ENCODE assay signal across 10 cellular contexts in the genomic region with DNA sequence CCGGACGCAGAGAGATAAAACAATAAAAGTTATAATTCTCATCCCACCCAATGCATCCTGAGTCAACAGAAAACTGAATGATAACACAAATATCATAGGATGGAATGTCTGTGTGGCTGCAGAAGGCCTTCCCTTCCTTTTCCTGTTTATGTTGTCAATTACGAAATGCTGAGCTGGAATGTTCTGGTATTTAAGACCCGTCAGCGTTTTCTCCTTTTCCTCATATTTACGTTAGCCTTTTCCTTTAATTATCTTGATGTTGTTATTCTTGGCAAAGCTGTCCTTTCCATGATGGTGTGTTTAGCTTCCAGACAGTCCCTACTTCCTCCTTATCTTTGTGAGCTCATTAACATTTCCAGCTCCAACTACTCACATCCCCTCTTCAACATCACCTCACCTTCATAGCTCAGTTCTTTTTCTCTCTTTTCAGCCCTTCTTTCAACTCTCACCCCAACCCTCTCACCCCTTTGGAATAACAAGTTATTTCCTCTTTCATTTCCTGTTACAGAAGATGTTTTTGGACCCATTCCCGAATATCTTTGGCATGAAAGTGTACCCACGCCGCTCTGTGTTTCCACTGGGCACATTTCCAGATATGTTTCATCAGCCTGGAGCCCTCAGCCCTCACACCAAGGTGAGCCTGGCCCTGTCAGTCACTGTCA.
A peak's percentile ranks its signal among the peaks of the same experiment; 100 is the strongest.
DNase-seq lines count a peak whose midpoint lies in the region; ATAC-seq, FAIRE-seq and TF ChIP-seq lines count a peak whose summit lies in the region.
"Had no signal": no experiment of that assay in that cellular context is flagged by ENCODE, and none has a peak within 500 bp of the region (broad histone marks: within the 10 kb centered on the region; RNA-seq: fewer than 3 reads in every experiment).

No MANE protein-coding gene starts in this region.

- no peaks in the 10 kb centered on the region for H4K20me1 ChIP-seq in HCT116 (ENCODE audit: insufficient read depth)
- H4K20me1 ChIP-seq in fibroblast of lung (ENCODE audit: control insufficient read depth, extremely low read depth, insufficient read depth, low read length): no peaks in the 10 kb centered on the region

- POLR2A ChIA-PET in HCT116 (lab: Charles Lee): interaction anchor here (0.7 to 1.7 kb wide), 5 partner anchors 9 to 224 kb away, joined by 3 to 6 read pairs (median 3); a partner anchor contains a TSS

- H3K9me3 ChIP-seq in HCT116 (ENCODE audit: control insufficient read depth in 1 of 2, insufficient read depth in 1 of 2, low read depth in 1 of 2, low read length in 2 of 2) (no peaks in the 10 kb centered on the region), fibroblast of lung (ENCODE audit: control insufficient read depth, insufficient read depth, low read depth, low read length) (no peaks in the 10 kb centered on the region), pancreas (no peaks in the 10 kb centered on the region)

- peaks cover 19 to 37% of the 10 kb centered on the region in 2 experiments for H3K4me1 ChIP-seq in HCT116 (ENCODE audit: control insufficient read depth in 1 of 2, insufficient read depth in 2 of 2, low read length in 2 of 2)
- peaks cover 4% of the 10 kb centered on the region for H3K4me1 ChIP-seq in fibroblast of lung (ENCODE audit: control insufficient read depth, extremely low read depth, insufficient read depth, low read length)
- H3K4me1 ChIP-seq in pancreas: no peaks in the 10 kb centered on the region

- H3K27ac ChIP-seq in HCT116 (ENCODE audit: low read depth, low read length) (peak overlapping the region; percentile 75), fibroblast of lung (ENCODE audit: insufficient read depth, low read length) (peak overlapping the region; percentile 68), pancreas (peak overlapping the region in 2 of 4 donors; percentile 62 to 66)

- intact Hi-C loops in HCT116 (cut with micrococcal nuclease) (loop anchor here (1.0 kb wide), 1 partner anchor 281 kb away; no protein-coding TSS in a partner anchor), pancreas (cut with DNase I) (no loop called here)

- no peaks in the 10 kb centered on the region for H3K9me2 ChIP-seq in HCT116 (ENCODE audit: insufficient read depth)

- H3K4me2 ChIP-seq in HCT116 (ENCODE audit: low read length): peak overlapping the region; percentile 80
- peak overlapping the region; percentile 62 for H3K4me2 ChIP-seq in fibroblast of lung (ENCODE audit: extremely low read depth, insufficient read depth, low read length)

- H2AFZ ChIP-seq in HCT116 (ENCODE audit: low read depth, low read length, poor library complexity, severe bottlenecking) (peak overlapping the region; percentile 88), fibroblast of lung (ENCODE audit: low read length) (peak overlapping the region; percentile 74)

- H3K36me3 ChIP-seq in HCT116 (ENCODE audit: control insufficient read depth in 1 of 2, insufficient read depth in 2 of 2, low read length in 2 of 2) (no peaks in the 10 kb centered on the region), fibroblast of lung (ENCODE audit: control insufficient read depth, insufficient read depth, low read length) (no peaks in the 10 kb centered on the region), pancreas (no peaks in the 10 kb centered on the region)

- no peak for FAIRE-seq in pancreas (lab: Jason Lieb, UNC)

- TF ChIP-seq CTCF in HCT116 (IDR thresholded peaks at IDR 0.05 in 2 of 3, conservative IDR thresholded peaks at IDR 0.05 in 1 of 3; ENCODE audit: borderline replicate concordance in 1 of 3, insufficient read depth in 1 of 3, low read depth in 2 of 3, low read length in 2 of 3) (no peak), fibroblast of lung (conservative IDR thresholded peaks at IDR 0.05 in 1 of 2, IDR thresholded peaks at IDR 0.05 in 1 of 2; ENCODE audit: low read depth in 1 of 2, low read length in 2 of 2) (no peak), pancreas (IDR thresholded peaks at IDR 0.05) (no peak)

- no peaks in the 10 kb centered on the region for H3K27me3 ChIP-seq in HCT116 (ENCODE audit: insufficient read depth, low read length)
- no peaks in the 10 kb centered on the region for H3K27me3 ChIP-seq in fibroblast of lung (ENCODE audit: control insufficient read depth, insufficient read depth, low read length)
- no peaks in the 10 kb centered on the region for H3K27me3 ChIP-seq in pancreas

- CTCF ChIA-PET in HCT116 (lab: Charles Lee): interaction anchor here (1.1 kb wide), 1 partner anchor 442 kb away, joined by 3 read pairs; no protein-coding TSS in a partner anchor

- H3K4me3 ChIP-seq in HCT116 (replicated peaks in 1 of 2; ENCODE audit: low read depth in 1 of 2, low read length in 2 of 2) (peak overlapping the region; percentile 33 to 52), fibroblast of lung (replicated peaks in 1 of 4; ENCODE audit: control extremely low read depth in 1 of 4, insufficient read depth in 1 of 4, low read depth in 3 of 4, low read length in 4 of 4) (no peak overlapping the region), pancreas (no peak overlapping the region)

- WGBS in pancreas, 2 donors: 32 to 42% methylated on average over 9 of the region's 9 CpGs

- RAD21 ChIA-PET in HCT116 (lab: Charles Lee; ENCODE audit: low non-redundant PET in 1 of 2, low total read pairs in 2 of 2, uncharacterized antibody in 2 of 2, unreplicated experiment in 2 of 2): interaction anchor here in 1 of 2 experiments (0.7 kb wide), 2 partner anchors 450 to 672 kb away, joined by 4 to 5 read pairs; no protein-coding TSS in a partner anchor

- H3K9ac ChIP-seq in HCT116 (ENCODE audit: low read length) (no peak overlapping the region), fibroblast of lung (ENCODE audit: insufficient read depth, low read length) (no peak overlapping the region)

- no peaks in the 10 kb centered on the region for H3K79me2 ChIP-seq in HCT116 (ENCODE audit: insufficient read depth, low read length)
- no peaks in the 10 kb centered on the region for H3K79me2 ChIP-seq in fibroblast of lung (ENCODE audit: control insufficient read depth, insufficient read depth, low read length)

- TSS peak; percentile 85 for BruUV-seq in HCT116 (replicated peaks; lab: Mats Ljungman, UMichigan)

- peak; percentile 18; the same call in 1 of the 2 replicates for TF ChIP-seq RAD21 in HCT116 (IDR thresholded peaks at IDR 0.05; ENCODE audit: low read depth)

- DNase-seq in HCT116 (ENCODE audit: low read depth, low spot score) (peak; percentile 90), RKO (ENCODE audit: low spot score) (peak; percentile 14), fibroblast of lung (ENCODE audit: low read depth in 2 of 2) (peak; percentile 86 to 93), pancreas (peak in 3 of 6 donors; percentile 10 to 38 (median 24)), putamen (ENCODE audit: low spot score) (no peak)
- DNase-seq: activated naive CD4-positive, alpha-beta T cell treated with Interleukin-2 at 50 U/mL for 16 hours; stimulated activated CD4-positive, alpha-beta T cell treated with anti-CD3 and anti-CD28 coated beads, Interleukin-2, amount 100 ng/mL, for 24 hours had no signal

- ATAC-seq in HCT116 (peak; percentile 93), pancreas (peak in 3 of 4 donors; percentile 66 to 83 (median 71)), HG02763 (IDR thresholded peaks at IDR 0.05; ENCODE audit: unreplicated experiment) (no peak), GM21390 (IDR thresholded peaks at IDR 0.05; ENCODE audit: unreplicated experiment) (no peak), HG03439 (IDR thresholded peaks at IDR 0.05; ENCODE audit: unreplicated experiment) (no peak)

- TF ChIP-seq POLR2A in HCT116 (IDR thresholded peaks at IDR 0.05; ENCODE audit: borderline replicate concordance, extremely low read depth, insufficient read depth, insufficient read length): no peak

TF ChIP-seq in HCT116, 20 proteins besides CTCF, POLR2A, EP300 and RAD21 (continues in another document):
- TF ChIP-seq EGR1 (IDR thresholded peaks at IDR 0.05; ENCODE audit: low read depth): peak; percentile 23; the same call in 1 of the 2 replicates
- TF ChIP-seq, protein P1, sequence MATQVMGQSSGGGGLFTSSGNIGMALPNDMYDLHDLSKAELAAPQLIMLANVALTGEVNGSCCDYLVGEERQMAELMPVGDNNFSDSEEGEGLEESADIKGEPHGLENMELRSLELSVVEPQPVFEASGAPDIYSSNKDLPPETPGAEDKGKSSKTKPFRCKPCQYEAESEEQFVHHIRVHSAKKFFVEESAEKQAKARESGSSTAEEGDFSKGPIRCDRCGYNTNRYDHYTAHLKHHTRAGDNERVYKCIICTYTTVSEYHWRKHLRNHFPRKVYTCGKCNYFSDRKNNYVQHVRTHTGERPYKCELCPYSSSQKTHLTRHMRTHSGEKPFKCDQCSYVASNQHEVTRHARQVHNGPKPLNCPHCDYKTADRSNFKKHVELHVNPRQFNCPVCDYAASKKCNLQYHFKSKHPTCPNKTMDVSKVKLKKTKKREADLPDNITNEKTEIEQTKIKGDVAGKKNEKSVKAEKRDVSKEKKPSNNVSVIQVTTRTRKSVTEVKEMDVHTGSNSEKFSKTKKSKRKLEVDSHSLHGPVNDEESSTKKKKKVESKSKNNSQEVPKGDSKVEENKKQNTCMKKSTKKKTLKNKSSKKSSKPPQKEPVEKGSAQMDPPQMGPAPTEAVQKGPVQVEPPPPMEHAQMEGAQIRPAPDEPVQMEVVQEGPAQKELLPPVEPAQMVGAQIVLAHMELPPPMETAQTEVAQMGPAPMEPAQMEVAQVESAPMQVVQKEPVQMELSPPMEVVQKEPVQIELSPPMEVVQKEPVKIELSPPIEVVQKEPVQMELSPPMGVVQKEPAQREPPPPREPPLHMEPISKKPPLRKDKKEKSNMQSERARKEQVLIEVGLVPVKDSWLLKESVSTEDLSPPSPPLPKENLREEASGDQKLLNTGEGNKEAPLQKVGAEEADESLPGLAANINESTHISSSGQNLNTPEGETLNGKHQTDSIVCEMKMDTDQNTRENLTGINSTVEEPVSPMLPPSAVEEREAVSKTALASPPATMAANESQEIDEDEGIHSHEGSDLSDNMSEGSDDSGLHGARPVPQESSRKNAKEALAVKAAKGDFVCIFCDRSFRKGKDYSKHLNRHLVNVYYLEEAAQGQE (IDR thresholded peaks at IDR 0.05; ENCODE audit: low read depth): no peak
- no peak for TF ChIP-seq TCF7L2 (IDR thresholded peaks at IDR 0.05; ENCODE audit: borderline replicate concordance, extremely low read depth, insufficient read depth, insufficient read length)
- peak; percentile 65; the same call in 1 of the 2 replicates for TF ChIP-seq CBX3 (IDR thresholded peaks at IDR 0.05; ENCODE audit: low read depth)
- no peak; the same call in 1 of the 2 replicates for TF ChIP-seq ELF1 (IDR thresholded peaks at IDR 0.05; ENCODE audit: borderline replicate concordance, low read depth)
- TF ChIP-seq ZFX (IDR thresholded peaks at IDR 0.05): no peak
- peak; percentile 56 for TF ChIP-seq JUND (IDR thresholded peaks at IDR 0.05)
- TF ChIP-seq EZH2 (IDR thresholded peaks at IDR 0.05): no peak

Comparison
In these comparisons a context has a peak if more than half of its experiments do, and no peak if none do; other contexts are left out.
1. ATAC-seq: peak in HCT116 (single experiment) and pancreas (3 of 4); none in HG02763 (single experiment), GM21390 (single experiment) and HG03439 (single experiment).
2. H3K4me3 ChIP-seq: peak in HCT116 (2 of 2); none in fibroblast of lung (0 of 4) and pancreas (0 of 4).